12 cellular contexts compared by ENCODE assay signal in genomic region chr1:44543064-44543815, GRCh38.
DNase-seq lines count a peak whose midpoint lies in the region; ATAC-seq and TF ChIP-seq lines count a peak whose summit lies in the region.
"Had no signal": no experiment of that assay in that cellular context is flagged by ENCODE, and none has a peak within 500 bp of the region (broad histone marks: within the 10 kb centered on the region; RNA-seq: fewer than 3 reads in every experiment).

No MANE protein-coding gene starts in this region.

- no peak overlapping the region for H2AFZ ChIP-seq in mammary epithelial cell (ENCODE audit: low read depth, low read length)

- in situ Hi-C loops in mammary epithelial cell (cut with MboI; ENCODE audit: low sequenced_read_pairs in 2 of 2), result no loop called here

- H3K27ac ChIP-seq in iPS-18a (ENCODE audit: low read length), result peak overlapping the region; percentile 79
- H3K27ac ChIP-seq in mammary epithelial cell (ENCODE audit: insufficient read depth, low read depth, low read length), result no peak overlapping the region
- H3K27ac ChIP-seq: foreskin keratinocyte had no signal

- H3K27ac Mint-ChIP-seq in activated CD8-positive, alpha-beta T cell treated with anti-CD3 and anti-CD28 coated beads for 36 hours, result no peak overlapping the region
- no peak overlapping the region for H3K27ac Mint-ChIP-seq in activated CD8-positive, alpha-beta T cell treated with anti-CD3 and anti-CD28 coated beads, Interleukin-2, amount 10 ng/mL, durations not matched to agents 7 days and 5 days

- intact Hi-C loops in activated CD8-positive, alpha-beta T cell treated with anti-CD3 and anti-CD28 coated beads for 36 hours (cut with micrococcal nuclease), result no loop called here
- intact Hi-C loops in mammary epithelial cell (cut with micrococcal nuclease), result no loop called here

- H3K4me3 ChIP-seq in iPS-18a (ENCODE audit: low read length), result peak overlapping the region; percentile 44
- H3K4me3 ChIP-seq in mammary epithelial cell (replicated peaks in 1 of 3; ENCODE audit: insufficient read depth in 1 of 3, low read depth in 2 of 3, low read length in 3 of 3), result no peak overlapping the region

- H3K27me3 Mint-ChIP-seq in activated CD8-positive, alpha-beta T cell treated with anti-CD3 and anti-CD28 coated beads for 36 hours, result peaks cover 8% of the 10 kb centered on the region
- peaks cover 14% of the 10 kb centered on the region for H3K27me3 Mint-ChIP-seq in activated CD8-positive, alpha-beta T cell treated with anti-CD3 and anti-CD28 coated beads, Interleukin-2, amount 10 ng/mL, durations not matched to agents 7 days and 5 days (ENCODE audit: low read depth)

- dilution Hi-C loops in mammary epithelial cell (cut with HindIII; ENCODE audit: low sequenced_read_pairs), result no loop called here

- H3K9me3 ChIP-seq in iPS-18a (ENCODE audit: control insufficient read depth, low read depth, low read length), result no peaks in the 10 kb centered on the region
- no peaks in the 10 kb centered on the region for H3K9me3 ChIP-seq in mammary epithelial cell (replicated peaks; ENCODE audit: insufficient read depth, low read length)

- CTCF ChIA-PET in activated CD8-positive, alpha-beta T cell treated with anti-CD3 and anti-CD28 coated beads for 36 hours (lab: Charles Lee), result no interaction called here
- CTCF ChIA-PET in activated CD8-positive, alpha-beta T cell treated with anti-CD3 and anti-CD28 coated beads, Interleukin-2, amount 10 ng/mL, durations not matched to agents 7 days and 5 days (lab: Charles Lee), result no interaction called here
- CTCF ChIA-PET in mammary epithelial cell (lab: Charles Lee; ENCODE audit: low non-redundant PET), result no interaction called here

- BruUV-seq in mammary epithelial cell (replicated peaks; lab: Mats Ljungman, UMichigan), result no TSS peak

- H3K4me3 Mint-ChIP-seq in activated CD8-positive, alpha-beta T cell treated with anti-CD3 and anti-CD28 coated beads for 36 hours, result no peak overlapping the region
- H3K4me3 Mint-ChIP-seq in activated CD8-positive, alpha-beta T cell treated with anti-CD3 and anti-CD28 coated beads, Interleukin-2, amount 10 ng/mL, durations not matched to agents 7 days and 5 days, result no peak overlapping the region

- 87% methylated on average over 9 of the region's 15 CpGs for WGBS in mammary epithelial cell (ENCODE audit: low coverage, missing lambda C conversion rate)

- no peak for ATAC-seq in activated CD8-positive, alpha-beta T cell treated with anti-CD3 and anti-CD28 coated beads for 36 hours
- ATAC-seq in activated CD8-positive, alpha-beta T cell treated with anti-CD3 and anti-CD28 coated beads, Interleukin-2, amount 10 ng/mL, durations not matched to agents 7 days and 5 days, result no peak
- ATAC-seq: foreskin keratinocyte, left lobe of liver had no signal

- no peaks in the 10 kb centered on the region for H3K79me2 ChIP-seq in mammary epithelial cell (ENCODE audit: insufficient read depth, low read length)

- no peaks in the 10 kb centered on the region for H4K20me1 ChIP-seq in mammary epithelial cell (ENCODE audit: insufficient read depth, low read length)

- peak; percentile 9 for DNase-seq in activated CD8-positive, alpha-beta T cell treated with anti-CD3 and anti-CD28 coated beads for 36 hours
- no peak for DNase-seq in activated CD8-positive, alpha-beta T cell treated with anti-CD3 and anti-CD28 coated beads, Interleukin-2, amount 10 ng/mL, durations not matched to agents 7 days and 5 days
- peak; percentile 28 for DNase-seq in SK-N-DZ (ENCODE audit: low spot score)
- DNase-seq in HUDEP-2 (lab: John Stamatoyannopoulos, UW; ENCODE audit: unreplicated experiment in 76 of 76), result no peak
- no peak for DNase-seq in NCI-H446 (lab: John Stamatoyannopoulos, UW)
- DNase-seq in mammary epithelial cell, result no peak
- DNase-seq in HuH-7.5 (ENCODE audit: low spot score), result no peak
- DNase-seq: ACHN, foreskin keratinocyte, NCI-H1105 treated with DMSO at 0.1 percent for 48 hours had no signal

- H3K36me3 Mint-ChIP-seq in activated CD8-positive, alpha-beta T cell treated with anti-CD3 and anti-CD28 coated beads for 36 hours (ENCODE audit: low read depth), result no peaks in the 10 kb centered on the region
- H3K36me3 Mint-ChIP-seq in activated CD8-positive, alpha-beta T cell treated with anti-CD3 and anti-CD28 coated beads, Interleukin-2, amount 10 ng/mL, durations not matched to agents 7 days and 5 days (ENCODE audit: low read depth), result no peaks in the 10 kb centered on the region

- no peak overlapping the region for H3K4me2 ChIP-seq in mammary epithelial cell (ENCODE audit: insufficient read depth, low read depth, low read length)

- peaks cover 53% of the 10 kb centered on the region for H3K27me3 ChIP-seq in iPS-18a (ENCODE audit: control insufficient read depth, insufficient read depth, low read length)
- no peaks in the 10 kb centered on the region for H3K27me3 ChIP-seq in mammary epithelial cell (ENCODE audit: insufficient read depth, low read length)
- H3K27me3 ChIP-seq: foreskin keratinocyte had no signal

- H3K4me1 ChIP-seq in iPS-18a (ENCODE audit: control insufficient read depth, low read depth, low read length) (peaks cover 40% of the 10 kb centered on the region), mammary epithelial cell (ENCODE audit: insufficient read depth, low read length) (peaks cover 15% of the 10 kb centered on the region)

- no peaks in the 10 kb centered on the region for H3K9me3 Mint-ChIP-seq in activated CD8-positive, alpha-beta T cell treated with anti-CD3 and anti-CD28 coated beads for 36 hours
- no peaks in the 10 kb centered on the region for H3K9me3 Mint-ChIP-seq in activated CD8-positive, alpha-beta T cell treated with anti-CD3 and anti-CD28 coated beads, Interleukin-2, amount 10 ng/mL, durations not matched to agents 7 days and 5 days (ENCODE audit: insufficient read depth)

- H3K36me3 ChIP-seq in iPS-18a (ENCODE audit: control insufficient read depth, low read depth, low read length) (no peaks in the 10 kb centered on the region), mammary epithelial cell (ENCODE audit: insufficient read depth, low read length) (no peaks in the 10 kb centered on the region)

- no peak for TF ChIP-seq CTCF in activated CD8-positive, alpha-beta T cell treated with anti-CD3 and anti-CD28 coated beads for 36 hours (IDR thresholded peaks at IDR 0.05)
- TF ChIP-seq CTCF in mammary epithelial cell (conservative IDR thresholded peaks at IDR 0.05 in 1 of 2, IDR thresholded peaks at IDR 0.05 in 1 of 2; ENCODE audit: extremely low read depth in 1 of 2, insufficient read depth in 1 of 2, low read depth in 1 of 2, low read length in 2 of 2), result no peak

- POLR2A ChIA-PET in activated CD8-positive, alpha-beta T cell treated with anti-CD3 and anti-CD28 coated beads for 36 hours (lab: Charles Lee), result interaction anchor here (1.6 kb wide), 1 partner anchor 11 kb away, joined by 6 read pairs; no protein-coding TSS in a partner anchor
- POLR2A ChIA-PET in activated CD8-positive, alpha-beta T cell treated with anti-CD3 and anti-CD28 coated beads, Interleukin-2, amount 10 ng/mL, durations not matched to agents 7 days and 5 days (lab: Charles Lee), result no interaction called here

- no peaks in the 10 kb centered on the region for H3K4me1 Mint-ChIP-seq in activated CD8-positive, alpha-beta T cell treated with anti-CD3 and anti-CD28 coated beads for 36 hours (ENCODE audit: low read depth)
- no peaks in the 10 kb centered on the region for H3K4me1 Mint-ChIP-seq in activated CD8-positive, alpha-beta T cell treated with anti-CD3 and anti-CD28 coated beads, Interleukin-2, amount 10 ng/mL, durations not matched to agents 7 days and 5 days (ENCODE audit: low read depth)

- H3K9ac ChIP-seq in iPS-18a (ENCODE audit: low read length), result peak overlapping the region; percentile 46
- no peak overlapping the region for H3K9ac ChIP-seq in mammary epithelial cell (ENCODE audit: insufficient read depth, low read length)

Comparison
In these comparisons a context has a peak if more than half of its experiments do, and no peak if none do; other contexts are left out.
1. DNase-seq: peak in activated CD8-positive, alpha-beta T cell treated with anti-CD3 and anti-CD28 coated beads for 36 hours (single experiment) and SK-N-DZ (single experiment); none in activated CD8-positive, alpha-beta T cell treated with anti-CD3 and anti-CD28 coated beads, Interleukin-2, amount 10 ng/mL, durations not matched to agents 7 days and 5 days (single experiment), HUDEP-2 (0 of 76), NCI-H446 (0 of 2), mammary epithelial cell (single experiment) and HuH-7.5 (single experiment).